8 cellular contexts compared by ENCODE assay signal in the genomic region with DNA sequence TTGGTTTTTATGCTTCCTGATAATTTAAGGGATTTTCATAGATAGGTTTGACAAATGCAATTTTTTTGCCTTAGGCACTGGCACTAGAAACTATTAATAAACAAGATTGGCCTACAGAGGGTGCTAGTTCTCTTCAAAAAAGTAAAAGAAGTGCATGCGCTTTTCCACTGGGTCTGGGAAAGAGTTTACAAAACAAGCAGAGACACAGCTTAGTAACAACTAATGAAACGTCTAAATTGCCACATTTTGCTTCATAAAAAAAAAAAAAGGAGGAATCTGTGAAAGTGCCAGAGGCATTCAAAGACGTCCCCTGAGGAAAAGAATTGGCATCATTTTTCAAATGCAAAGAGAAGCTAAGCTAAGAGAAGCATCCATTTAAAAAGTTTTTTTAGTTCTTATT. TPM values are rescaled to one million over a fixed set of nuclear protein-coding genes. Genes with fewer than 3 reads are reported as not detected.
DNase-seq lines count a peak whose midpoint lies in the region; ATAC-seq and TF ChIP-seq lines count a peak whose summit lies in the region.

No MANE protein-coding gene starts in this region.

- TF ChIP-seq POLR2A in suprapubic skin (IDR thresholded peaks at IDR 0.05) = no peak

- peaks cover 14% of the 10 kb centered on the region for H3K9me3 Mint-ChIP-seq in chondrocyte (ENCODE audit: low read depth)

- no peak overlapping the region for H3K27ac Mint-ChIP-seq in chondrocyte (ENCODE audit: unreplicated experiment)

- no peaks in the 10 kb centered on the region for H3K9me3 ChIP-seq in BE2C
- no peaks in the 10 kb centered on the region for H3K9me3 ChIP-seq in OCI-LY3 (ENCODE audit: insufficient read depth, low read length)
- no peaks in the 10 kb centered on the region for H3K9me3 ChIP-seq in left lung
- H3K9me3 ChIP-seq in suprapubic skin = no peaks in the 10 kb centered on the region

- TF ChIP-seq EP300 in suprapubic skin (IDR thresholded peaks at IDR 0.05) = no peak

- ATAC-seq in left lung = peak; percentile 98

- under 1% methylated on average over 3 of the region's 3 CpGs for WGBS in suprapubic skin

- H3K4me1 Mint-ChIP-seq in chondrocyte (ENCODE audit: low read depth) = peaks cover 11% of the 10 kb centered on the region

- peak overlapping the region; percentile 80 for H3K4me2 ChIP-seq in OCI-LY3 (ENCODE audit: low read length)

- no peaks in the 10 kb centered on the region for H3K79me2 ChIP-seq in OCI-LY3 (ENCODE audit: low read length)

- in situ Hi-C loops in GM13976 (cut with MboI; ENCODE audit: low sequenced_read_pairs, unreplicated experiment) = loop anchor here (10.0 kb wide), 2 partner anchors 203 to 427 kb away; no protein-coding TSS in a partner anchor

- H2AFZ ChIP-seq in OCI-LY3 (ENCODE audit: low read depth, low read length) = no peak overlapping the region

- H3K27me3 ChIP-seq in BE2C = no peaks in the 10 kb centered on the region
- peaks cover 3% of the 10 kb centered on the region; the same call in 1 of the 2 replicates for H3K27me3 ChIP-seq in OCI-LY3 (ENCODE audit: low read depth, low read length)
- no peaks in the 10 kb centered on the region for H3K27me3 ChIP-seq in left lung
- no peaks in the 10 kb centered on the region for H3K27me3 ChIP-seq in suprapubic skin

- peak overlapping the region; percentile 56 for H3K9ac ChIP-seq in OCI-LY3 (ENCODE audit: low read length)

- H3K4me3 ChIP-seq in BE2C (ENCODE audit: low read depth, low read length) (no peak overlapping the region), OCI-LY3 (ENCODE audit: low read length) (peak overlapping the region; percentile 61), left lung (no peak overlapping the region), suprapubic skin (no peak overlapping the region)

- intact Hi-C loops in left lung (cut with DNase I) = loop anchor here in 1 of 2 donors (10.0 kb wide), 1 partner anchor 427 kb away; no protein-coding TSS in a partner anchor

- TF ChIP-seq CTCF in BE2C (IDR thresholded peaks at IDR 0.05; ENCODE audit: low read depth, low read length) = peak; percentile 53
- TF ChIP-seq CTCF in GM13976 (IDR thresholded peaks at IDR 0.05; ENCODE audit: borderline replicate concordance, control extremely low read depth, extremely low read depth, insufficient read depth, missing control alignments) = peak; percentile 51
- TF ChIP-seq CTCF in OCI-LY3 (IDR thresholded peaks at IDR 0.05; ENCODE audit: low read depth, low read length) = peak; percentile 77
- TF ChIP-seq CTCF in chondrocyte (IDR thresholded peaks at IDR 0.05) = peak; percentile 87
- peak; percentile 36 to 54 for TF ChIP-seq CTCF in left lung (IDR thresholded peaks at IDR 0.05)
- TF ChIP-seq CTCF in suprapubic skin (IDR thresholded peaks at IDR 0.05) = peak; percentile 37 to 66

- DNase-seq in BE2C = peak; percentile 21
- DNase-seq in GM13976 (ENCODE audit: low spot score) = peak; percentile 30
- DNase-seq in Kasumi-1 (lab: John Stamatoyannopoulos, UW) = peak; percentile 89 to 93
- no peak for DNase-seq in chondrocyte (ENCODE audit: low spot score)
- DNase-seq in left lung = no peak
- no peak for DNase-seq in suprapubic skin (ENCODE audit: low spot score in 2 of 2)
- DNase-seq in activated effector memory CD4-positive, alpha-beta T cell treated with Interleukin-2 at 50 U/mL for 16 hours = no peak

- H3K4me1 ChIP-seq in BE2C (no peaks in the 10 kb centered on the region), OCI-LY3 (ENCODE audit: low read length) (peaks cover 36% of the 10 kb centered on the region), left lung (peaks cover 5 to 13% of the 10 kb centered on the region in 2 donors), suprapubic skin (peaks cover 10% of the 10 kb centered on the region)

- H4K20me1 ChIP-seq in OCI-LY3 (ENCODE audit: insufficient read depth, low read length) = no peaks in the 10 kb centered on the region

- peak overlapping the region; percentile 82 for H3K27ac ChIP-seq in OCI-LY3 (ENCODE audit: low read length)
- peak overlapping the region; percentile 65 to 71 for H3K27ac ChIP-seq in left lung
- no peak overlapping the region for H3K27ac ChIP-seq in suprapubic skin

- H3K36me3 ChIP-seq in BE2C = no peaks in the 10 kb centered on the region
- no peaks in the 10 kb centered on the region for H3K36me3 ChIP-seq in OCI-LY3 (replicated peaks; ENCODE audit: low read depth, low read length)
- H3K36me3 ChIP-seq in left lung = no peaks in the 10 kb centered on the region
- no peaks in the 10 kb centered on the region for H3K36me3 ChIP-seq in suprapubic skin

- no peaks in the 10 kb centered on the region for H3K27me3 Mint-ChIP-seq in chondrocyte (ENCODE audit: low read depth)

- no peak overlapping the region for H3K4me3 Mint-ChIP-seq in chondrocyte (ENCODE audit: unreplicated experiment)

- H3K36me3 Mint-ChIP-seq in chondrocyte (ENCODE audit: low read depth) = peaks cover 1% of the 10 kb centered on the region

RNA-seq across cellular contexts. Expression of a gene that starts 58.3 kb away (rescaled TPM):
- polyA plus RNA-seq in BE2C (2012; ENCODE audit: insufficient read depth, insufficient read length, low read depth) = 1.8 TPM
- total RNA-seq in chondrocyte = 35.5 to 44.7 TPM (median 41.8 TPM) in 3 replicates
- 10 to 100 TPM; 32.2 to 34.6 TPM for total RNA-seq in left lung
- total RNA-seq in suprapubic skin = 10 to 100 TPM; 17.9 to 55.0 (median 23.2) TPM

Comparison
In these comparisons a context has a peak if more than half of its experiments do, and no peak if none do; other contexts are left out.
1. DNase-seq: peak in BE2C (single experiment), GM13976 (single experiment) and Kasumi-1 (2 of 2); none in chondrocyte (single experiment), left lung (0 of 2), suprapubic skin (0 of 2) and activated effector memory CD4-positive, alpha-beta T cell treated with Interleukin-2 at 50 U/mL for 16 hours (single experiment).
2. Peak in every context shown above with its lines, with median percentiles within 50 percentile points of each other: CTCF ChIP-seq.